2 cellular contexts compared by ENCODE assay signal in genomic region chr13:99698010-99698815, GRCh38.
TF ChIP-seq lines count a peak whose summit lies in the region.

No MANE protein-coding gene starts in this region.

TF ChIP-seq in GM23338, 12 proteins besides CTCF, POLR2A, EP300 and RAD21 (continued from another document):
- TF ChIP-seq REST (IDR thresholded peaks at IDR 0.05; ENCODE audit: unreplicated experiment): no peak
- no peak for TF ChIP-seq ETS1 (IDR thresholded peaks at IDR 0.05)
- no peak for TF ChIP-seq CREB1 (CRISPR knock-in tag; IDR thresholded peaks at IDR 0.05; ENCODE audit: low read depth)
- TF ChIP-seq JUNB (IDR thresholded peaks at IDR 0.05; ENCODE audit: unreplicated experiment): no peak
- TF ChIP-seq ZNF462 (CRISPR knock-in tag; IDR thresholded peaks at IDR 0.05): no peak
- no peak for TF ChIP-seq EZH2 (IDR thresholded peaks at IDR 0.05; ENCODE audit: low read depth, unreplicated experiment)
- no peak for TF ChIP-seq NANOG (IDR thresholded peaks at IDR 0.05; ENCODE audit: borderline replicate concordance)
- TF ChIP-seq ZNF114 (CRISPR knock-in tag; IDR thresholded peaks at IDR 0.05): no peak
- TF ChIP-seq EZH2phosphoT487 (IDR thresholded peaks at IDR 0.05; ENCODE audit: unreplicated experiment): no peak
- no peak for TF ChIP-seq STAT1 (IDR thresholded peaks at IDR 0.05; ENCODE audit: unreplicated experiment)
- TF ChIP-seq ZNF331 (CRISPR knock-in tag; IDR thresholded peaks at IDR 0.05; ENCODE audit: low read depth): no peak

TF ChIP-seq in HEK293, 187 proteins besides CTCF, POLR2A, EP300 and RAD21 (continued from another document):
- TF ChIP-seq ZBTB44 (tag by site-specific recombination; IDR thresholded peaks at IDR 0.05) (0 out of 2 replicates have a peak, but pooled peaks have one; percentile 27), ZNF600 (tag by site-specific recombination; IDR thresholded peaks at IDR 0.05) (0 out of 2 replicates have a peak, but pooled peaks have one; percentile 22), ZNF221 (tag by site-specific recombination; IDR thresholded peaks at IDR 0.05; ENCODE audit: borderline replicate concordance) (no peak), PRDM6 (tag by site-specific recombination; IDR thresholded peaks at IDR 0.05) (peak; percentile 98), ZNF701 (tag by site-specific recombination; IDR thresholded peaks at IDR 0.05) (no peak), ZSCAN30 (tag by site-specific recombination; IDR thresholded peaks at IDR 0.05) (0 out of 2 replicates have a peak, but pooled peaks have one; percentile 15), ZBTB17 (tag by site-specific recombination; IDR thresholded peaks at IDR 0.05) (peak; percentile 93), KLF10 (tag by site-specific recombination; IDR thresholded peaks at IDR 0.05) (peak; percentile 52; the same call in 1 of the 2 replicates), ZNF645 (tag by site-specific recombination; IDR thresholded peaks at IDR 0.05) (no peak), IKZF3 (tag by site-specific recombination; IDR thresholded peaks at IDR 0.05) (peak; percentile 53), FEZF1 (tag by site-specific recombination; IDR thresholded peaks at IDR 0.05) (peak; percentile 23; the same call in 1 of the 2 replicates), ZNF292 (tag by site-specific recombination; IDR thresholded peaks at IDR 0.05; ENCODE audit: borderline replicate concordance, low read depth) (no peak), ZNF514 (tag by site-specific recombination; IDR thresholded peaks at IDR 0.05) (no peak), ELK4 (IDR thresholded peaks at IDR 0.05; ENCODE audit: borderline replicate concordance, low read depth, low read length) (no peak), BCL11A (tag by site-specific recombination; IDR thresholded peaks at IDR 0.05; ENCODE audit: low read depth) (no peak), MZF1 (tag by site-specific recombination; IDR thresholded peaks at IDR 0.05; ENCODE audit: borderline replicate concordance) (no peak), ZNF146 (tag by site-specific recombination; IDR thresholded peaks at IDR 0.05) (no peak)
TF ChIP-seq in HEK293: peak in this region for 9.
